1 cellular context compared by ENCODE assay signal in genomic region chr1:205492774-205493173, GRCh38.
TF ChIP-seq lines count a peak whose summit lies in the region.

No MANE protein-coding gene starts in this region.

TF ChIP-seq in HEK293, 187 proteins besides CTCF, POLR2A, EP300 and RAD21 (continued from another document):
- TF ChIP-seq ZNF169 (tag by site-specific recombination; IDR thresholded peaks at IDR 0.05) (no peak), ZNF473 (tag by site-specific recombination; IDR thresholded peaks at IDR 0.05) (no peak), ATF2 (tag by site-specific recombination; IDR thresholded peaks at IDR 0.05; ENCODE audit: low read depth) (no peak), PRDM6 (tag by site-specific recombination; IDR thresholded peaks at IDR 0.05) (no peak), ZNF701 (tag by site-specific recombination; IDR thresholded peaks at IDR 0.05) (no peak), ZNF449 (tag by site-specific recombination; IDR thresholded peaks at IDR 0.05) (no peak), ZNF510 (tag by site-specific recombination; IDR thresholded peaks at IDR 0.05; ENCODE audit: insufficient replicate concordance) (no peak), ZBTB1 (tag by site-specific recombination; IDR thresholded peaks at IDR 0.05) (no peak), ZNF660 (tag by site-specific recombination; IDR thresholded peaks at IDR 0.05) (no peak), BCL11A (tag by site-specific recombination; IDR thresholded peaks at IDR 0.05; ENCODE audit: low read depth) (no peak), PRDM1 (tag by site-specific recombination; IDR thresholded peaks at IDR 0.05) (0 out of 2 replicates have a peak, but pooled peaks have one; percentile 24), ZBTB10 (tag by site-specific recombination; IDR thresholded peaks at IDR 0.05) (no peak), ZBTB20 (tag by site-specific recombination; IDR thresholded peaks at IDR 0.05) (0 out of 2 replicates have a peak, but pooled peaks have one; percentile 37), ZNF544 (tag by site-specific recombination; IDR thresholded peaks at IDR 0.05) (no peak), PRDM10 (tag by site-specific recombination; IDR thresholded peaks at IDR 0.05) (no peak), ZNF692 (tag by site-specific recombination; IDR thresholded peaks at IDR 0.05) (no peak)
